In genomic region chr19:459724-460511, GRCh38 we compare ENCODE assay signal across 8 cellular contexts. TPM values are rescaled to one million over a fixed set of nuclear protein-coding genes. Genes with fewer than 3 reads are reported as not detected.
DNase-seq lines count a peak whose midpoint lies in the region; ATAC-seq and TF ChIP-seq lines count a peak whose summit lies in the region.

No MANE protein-coding gene starts in this region.

- H3K27ac ChIP-seq in gastroesophageal sphincter (peak overlapping the region; percentile 44 to 88 (median 81)), uterus (peak overlapping the region; percentile 67 to 79)

- DNase-seq in D341Med (ENCODE audit: low spot score) = peak; percentile 93
- peak; percentile 50 to 85 for DNase-seq in NCI-H2081 (lab: John Stamatoyannopoulos, UW)
- DNase-seq in activated T-cell treated with anti-CD3 and anti-CD28 coated beads, Interleukin-2, amount 50 U/mL, for 4 hours = peak; percentile 23
- DNase-seq in natural killer cell treated with Interleukin-12 subunit alpha and Interleukin-12 subunit beta and Interleukin-15 and Interleukin-18, amount 100 ng/mL, for 72 hours (ENCODE audit: low spot score) = no peak
- peak; percentile 58 to 77 for DNase-seq in uterus

- peak overlapping the region; percentile 59 for H3K4me3 Mint-ChIP-seq in activated T-cell treated with anti-CD3 and anti-CD28 coated beads, Interleukin-2, amount 50 U/mL, for 4 hours
- peak overlapping the region; percentile 32 for H3K4me3 Mint-ChIP-seq in natural killer cell treated with Interleukin-12 subunit alpha and Interleukin-12 subunit beta and Interleukin-15 and Interleukin-18, amount 100 ng/mL, for 72 hours

- H3K27me3 Mint-ChIP-seq in activated T-cell treated with anti-CD3 and anti-CD28 coated beads, Interleukin-2, amount 50 U/mL, for 4 hours (ENCODE audit: low read depth) = peaks cover 25% of the 10 kb centered on the region
- H3K27me3 Mint-ChIP-seq in natural killer cell treated with Interleukin-12 subunit alpha and Interleukin-12 subunit beta and Interleukin-15 and Interleukin-18, amount 100 ng/mL, for 72 hours = peaks cover 12 to 16% of the 10 kb centered on the region in 2 donors

- no peak for TF ChIP-seq EP300 in gastroesophageal sphincter (IDR thresholded peaks at IDR 0.05)

- H3K9me3 Mint-ChIP-seq in activated T-cell treated with anti-CD3 and anti-CD28 coated beads, Interleukin-2, amount 50 U/mL, for 4 hours = no peaks in the 10 kb centered on the region
- peaks cover 5% of the 10 kb centered on the region for H3K9me3 Mint-ChIP-seq in natural killer cell treated with Interleukin-12 subunit alpha and Interleukin-12 subunit beta and Interleukin-15 and Interleukin-18, amount 100 ng/mL, for 72 hours

- WGBS in gastroesophageal sphincter (ENCODE audit: low coverage in 1 of 2), 2 donors = 0% methylated on average over 30 of the region's 66 CpGs; no CpG with 5 or more reads in 1 of the 2 donors

- H3K36me3 Mint-ChIP-seq in activated T-cell treated with anti-CD3 and anti-CD28 coated beads, Interleukin-2, amount 50 U/mL, for 4 hours (ENCODE audit: insufficient read depth) = no peaks in the 10 kb centered on the region
- H3K36me3 Mint-ChIP-seq in natural killer cell treated with Interleukin-12 subunit alpha and Interleukin-12 subunit beta and Interleukin-15 and Interleukin-18, amount 100 ng/mL, for 72 hours = no peaks in the 10 kb centered on the region

- no peak for TF ChIP-seq CTCF in gastroesophageal sphincter (IDR thresholded peaks at IDR 0.05)
- TF ChIP-seq CTCF in uterus (IDR thresholded peaks at IDR 0.05) = no peak

- H3K4me1 ChIP-seq in gastroesophageal sphincter = peaks cover 0 to 31% (median 16%) of the 10 kb centered on the region in 3 donors
- peaks cover 0 to 16% of the 10 kb centered on the region in 2 donors for H3K4me1 ChIP-seq in uterus

- no peaks in the 10 kb centered on the region for H3K36me3 ChIP-seq in gastroesophageal sphincter
- H3K36me3 ChIP-seq in uterus = no peaks in the 10 kb centered on the region

- H3K27me3 ChIP-seq in gastroesophageal sphincter (peaks cover 15% of the 10 kb centered on the region), uterus (no peaks in the 10 kb centered on the region)

- peak; percentile 60 to 61 for ATAC-seq in activated T-cell treated with anti-CD3 and anti-CD28 coated beads, Interleukin-2, amount 50 U/mL, for 4 hours
- ATAC-seq in gastroesophageal sphincter = peak; percentile 74
- no peak for ATAC-seq in natural killer cell treated with Interleukin-12 subunit alpha and Interleukin-12 subunit beta and Interleukin-15 and Interleukin-18, amount 100 ng/mL, for 72 hours
- ATAC-seq in HG02973 (IDR thresholded peaks at IDR 0.05; ENCODE audit: unreplicated experiment) = no peak
- no peak for ATAC-seq in GM19452 (IDR thresholded peaks at IDR 0.05; ENCODE audit: unreplicated experiment)

- no peak overlapping the region for H3K27ac Mint-ChIP-seq in natural killer cell treated with Interleukin-12 subunit alpha and Interleukin-12 subunit beta and Interleukin-15 and Interleukin-18, amount 100 ng/mL, for 72 hours

- no peaks in the 10 kb centered on the region for H3K9me3 ChIP-seq in gastroesophageal sphincter
- no peaks in the 10 kb centered on the region for H3K9me3 ChIP-seq in uterus

- peak in 1 of 2 donors; percentile 43 for TF ChIP-seq POLR2A in gastroesophageal sphincter (IDR thresholded peaks at IDR 0.05)
- TF ChIP-seq POLR2A in uterus (IDR thresholded peaks at IDR 0.05) = peak in 1 of 2 donors; percentile 60

- intact Hi-C loops in uterus (cut with DNase I; ENCODE audit: low total_unique reads) = no loop called here

- peaks cover 8% of the 10 kb centered on the region for H3K4me1 Mint-ChIP-seq in activated T-cell treated with anti-CD3 and anti-CD28 coated beads, Interleukin-2, amount 50 U/mL, for 4 hours (ENCODE audit: low read depth)
- peaks cover 3 to 5% of the 10 kb centered on the region in 2 donors for H3K4me1 Mint-ChIP-seq in natural killer cell treated with Interleukin-12 subunit alpha and Interleukin-12 subunit beta and Interleukin-15 and Interleukin-18, amount 100 ng/mL, for 72 hours (ENCODE audit: low read depth in 2 of 2)

- H3K4me3 ChIP-seq in gastroesophageal sphincter (peak overlapping the region; percentile 79 to 95), uterus (peak overlapping the region; percentile 63 to 85)

RNA-seq across cellular contexts. Expression of gene SHC2, which starts 0.9 kb away (rescaled TPM):
- under 1 TPM; 0.16 to 0.33 (median 0.26) TPM for total RNA-seq in activated T-cell treated with anti-CD3 and anti-CD28 coated beads, Interleukin-2, amount 50 U/mL, for 4 hours
- 10 to 100 TPM; 14.7 to 24.6 (median 20.4) TPM for total RNA-seq in gastroesophageal sphincter
- total RNA-seq in natural killer cell treated with Interleukin-12 subunit alpha and Interleukin-12 subunit beta and Interleukin-15 and Interleukin-18, amount 100 ng/mL, for 72 hours = under 1 TPM in 1 of 2 donors, not detected in 1; 0.67 TPM
- 10 to 100 TPM in 2 of 4 donors, 1 to 10 TPM in 2; 2.9 to 43.6 (median 8.4) TPM for total RNA-seq in uterus

RNA-seq across cellular contexts. Expression of gene MADCAM1, which starts 36.4 kb away (rescaled TPM):
- under 1 TPM; 0.18 to 0.26 (median 0.19) TPM for total RNA-seq in activated T-cell treated with anti-CD3 and anti-CD28 coated beads, Interleukin-2, amount 50 U/mL, for 4 hours
- under 1 TPM in 3 of 4 donors, not detected in 1; 0.20 to 0.46 (median 0.40) TPM for total RNA-seq in gastroesophageal sphincter
- total RNA-seq in natural killer cell treated with Interleukin-12 subunit alpha and Interleukin-12 subunit beta and Interleukin-15 and Interleukin-18, amount 100 ng/mL, for 72 hours = under 1 TPM in 1 of 2 donors, not detected in 1; 0.33 TPM
- 1 to 10 TPM in 1 of 4 donors, under 1 TPM in 1, not detected in 2; 0.34 to 2.7 TPM for total RNA-seq in uterus

RNA-seq across cellular contexts. Expression of gene TPGS1, which starts 47.4 kb away (rescaled TPM):
- 10 to 100 TPM; 21.9 to 22.8 (median 22.6) TPM for total RNA-seq in activated T-cell treated with anti-CD3 and anti-CD28 coated beads, Interleukin-2, amount 50 U/mL, for 4 hours
- total RNA-seq in gastroesophageal sphincter (10 to 100 TPM; 50.3 to 83.9 (median 69.7) TPM), uterus (10 to 100 TPM; 12.6 to 37.5 (median 29.9) TPM)
- total RNA-seq in natural killer cell treated with Interleukin-12 subunit alpha and Interleukin-12 subunit beta and Interleukin-15 and Interleukin-18, amount 100 ng/mL, for 72 hours = 10 to 100 TPM; 16.3 to 17.7 TPM

RNA-seq across cellular contexts. Expression of gene C2CD4C, which starts 51.0 kb away (rescaled TPM):
- under 1 TPM in 2 of 3 donors, not detected in 1; 0.11 to 0.14 TPM for total RNA-seq in activated T-cell treated with anti-CD3 and anti-CD28 coated beads, Interleukin-2, amount 50 U/mL, for 4 hours
- total RNA-seq in gastroesophageal sphincter = 1 to 10 TPM in 1 of 4 donors, under 1 TPM in 2, not detected in 1; 0.19 to 2.7 (median 0.67) TPM
- total RNA-seq in natural killer cell treated with Interleukin-12 subunit alpha and Interleukin-12 subunit beta and Interleukin-15 and Interleukin-18, amount 100 ng/mL, for 72 hours = not detected
- 1 to 10 TPM in 2 of 4 donors, not detected in 2; 2.4 to 2.5 TPM for total RNA-seq in uterus

Comparison
In these comparisons a context has a peak if more than half of its experiments do, and no peak if none do; other contexts are left out.
1. ATAC-seq: peak in activated T-cell treated with anti-CD3 and anti-CD28 coated beads, Interleukin-2, amount 50 U/mL, for 4 hours (2 of 2) and gastroesophageal sphincter (single experiment); none in natural killer cell treated with Interleukin-12 subunit alpha and Interleukin-12 subunit beta and Interleukin-15 and Interleukin-18, amount 100 ng/mL, for 72 hours (0 of 2), HG02973 (single experiment) and GM19452 (single experiment).